Comparison of ENCODE assay signal across 8 cellular contexts in the genomic region with DNA sequence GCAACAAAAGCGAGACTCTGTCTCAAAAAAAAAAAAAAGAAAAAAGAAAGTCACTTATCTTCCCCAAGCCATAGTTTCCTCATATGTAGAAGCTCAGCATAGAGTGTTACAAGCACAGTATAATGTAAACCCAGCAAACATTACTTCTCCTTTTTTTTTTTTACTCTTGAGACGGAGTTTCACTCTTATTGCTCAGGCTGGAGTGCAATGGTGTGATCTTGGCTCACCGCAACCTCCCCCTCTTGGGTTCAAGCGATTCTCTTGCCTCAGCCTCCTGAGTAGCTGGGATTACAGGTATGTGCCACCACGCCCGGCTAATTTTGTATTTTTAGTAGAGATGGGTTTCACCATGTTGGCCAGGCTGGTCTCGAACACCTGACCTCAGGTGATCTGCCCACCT. TPM values are rescaled to one million over a fixed set of nuclear protein-coding genes. Genes with fewer than 3 reads are reported as not detected.
A peak's percentile ranks its signal among the peaks of the same experiment; 100 is the strongest.
DNase-seq lines count a peak whose midpoint lies in the region; ATAC-seq and TF ChIP-seq lines count a peak whose summit lies in the region.
"Not testable (repeated sequence)": the region's sequence is repeated elsewhere in the genome, so short reads cannot be mapped to it uniquely, and the experiment has no call there.

No MANE protein-coding gene starts in this region.

- not testable (repeated sequence) for H4K20me1 ChIP-seq in SU-DHL-6 (ENCODE audit: low read depth, low read length)

- peaks cover 9 to 55% of the 10 kb centered on the region in 2 donors for H3K4me1 ChIP-seq in left lung
- H3K4me1 ChIP-seq in aorta (ENCODE audit: control insufficient read depth in 1 of 2, insufficient read depth in 2 of 2, low read length in 2 of 2): not testable (repeated sequence)

- WGBS in aorta, 2 donors: 90 to 97% methylated on average over 7 of the region's 7 CpGs

- H3K27me3 ChIP-seq in SU-DHL-6 (ENCODE audit: low read length); left lung; aorta (ENCODE audit: control insufficient read depth in 1 of 2, insufficient read depth in 2 of 2, low read length in 1 of 2): not testable (repeated sequence)

- H3K27ac ChIP-seq in SU-DHL-6 (ENCODE audit: low read depth, low read length); aorta (ENCODE audit: low read depth in 1 of 2, low read length in 2 of 2): not testable (repeated sequence)
- H3K27ac ChIP-seq in left lung: peak overlapping the region in 1 of 2 donors; percentile 73

- TF ChIP-seq CTCF in NB4 (IDR thresholded peaks at IDR 0.05; ENCODE audit: low read depth, low read length); SU-DHL-6 (IDR thresholded peaks at IDR 0.05; ENCODE audit: insufficient read depth, low read length, poor library complexity, severe bottlenecking); left lung (IDR thresholded peaks at IDR 0.05): not testable (repeated sequence)

- not testable (repeated sequence) for H3K9me3 ChIP-seq in SU-DHL-6 (ENCODE audit: insufficient read depth, low read length); left lung; aorta (ENCODE audit: control insufficient read depth, low read length)

- H3K9ac ChIP-seq in SU-DHL-6 (ENCODE audit: low read length): not testable (repeated sequence)

- H3K36me3 ChIP-seq in SU-DHL-6 (ENCODE audit: low read length); left lung; aorta (ENCODE audit: control insufficient read depth in 1 of 2, insufficient read depth in 2 of 2, low read length in 1 of 2): not testable (repeated sequence)

- TF ChIP-seq POLR2A in NB4 (IDR thresholded peaks at IDR 0.05; ENCODE audit: extremely low read depth, insufficient read length): not testable (repeated sequence)

- H3K4me3 ChIP-seq in NB4 (ENCODE audit: low read depth, low read length); SU-DHL-6 (ENCODE audit: insufficient read depth, low read length, poor library complexity, severe bottlenecking); left lung; aorta (ENCODE audit: low read length in 2 of 2): not testable (repeated sequence)

- intact Hi-C loops in left lung (cut with DNase I); aorta (cut with DNase I): not testable (repeated sequence)

- not testable (repeated sequence) for H3F3A ChIP-seq in SU-DHL-6 (ENCODE audit: insufficient read depth)

- not testable (repeated sequence) for H2AFZ ChIP-seq in SU-DHL-6 (ENCODE audit: low read depth, low read length, severe bottlenecking)

- not testable (repeated sequence) for H3K79me2 ChIP-seq in SU-DHL-6 (ENCODE audit: insufficient read depth, low read length)

- not testable (repeated sequence) for H3K9me2 ChIP-seq in SU-DHL-6 (replicated peaks; ENCODE audit: insufficient read depth, low read length)

- H3K4me2 ChIP-seq in SU-DHL-6 (ENCODE audit: low read depth, low read length, poor library complexity, severe bottlenecking): peak overlapping the region; percentile 15

- peak; percentile 73 for DNase-seq in NB4 (ENCODE audit: low read depth)
- DNase-seq in left lung, aorta: not testable (repeated sequence)

- peak; percentile 80 for ATAC-seq in GM18498 (IDR thresholded peaks at IDR 0.05; ENCODE audit: unreplicated experiment)
- peak; percentile 53 for ATAC-seq in GM19463 (IDR thresholded peaks at IDR 0.05; ENCODE audit: unreplicated experiment)
- peak; percentile 63 for ATAC-seq in HG02678 (IDR thresholded peaks at IDR 0.05; ENCODE audit: unreplicated experiment)
- peak; percentile 80 for ATAC-seq in HG03432 (IDR thresholded peaks at IDR 0.05; ENCODE audit: unreplicated experiment)
- peak; percentile 54 for ATAC-seq in left lung
- ATAC-seq in aorta (ENCODE audit: low FRiP score): peak; percentile 61

RNA-seq across cellular contexts. Expression of a gene that starts 11.9 kb away (rescaled TPM):
- total RNA-seq in left lung (100 to 1,000 TPM; 158 to 197 TPM), aorta (100 to 1,000 TPM; 477 to 941 TPM)
- polyA plus RNA-seq in aorta: 100 to 1,000 TPM; 278 to 322 TPM
